1 cellular context compared by ENCODE assay signal in genomic region chr2:214808961-214809750, GRCh38.
A peak's percentile ranks its signal among the peaks of the same experiment; 100 is the strongest.
TF ChIP-seq lines count a peak whose summit lies in the region.

BARD1 (minus strand) TSS chr2:214809683; CDS start chr2:214809569, 114 bp downstream.

TF ChIP-seq in HepG2, 621 proteins besides CTCF, POLR2A, EP300 and RAD21 (continued from another document and continues in another):
- no peak for TF ChIP-seq TRAFD1 (CRISPR knock-in tag; IDR thresholded peaks at IDR 0.05; ENCODE audit: borderline replicate concordance)
- no peak for TF ChIP-seq POLR2G (IDR thresholded peaks at IDR 0.05; ENCODE audit: low read depth, low read length)
- peak; percentile 45; the same call in 1 of the 2 replicates for TF ChIP-seq FOXO1 (CRISPR knock-in tag; IDR thresholded peaks at IDR 0.05)
- no peak for TF ChIP-seq ZNF251 (CRISPR knock-in tag; IDR thresholded peaks at IDR 0.05)
- no peak for TF ChIP-seq CBX2 (IDR thresholded peaks at IDR 0.05; ENCODE audit: low read depth, low read length)
- no peak for TF ChIP-seq CBX2 (CRISPR knock-in tag; IDR thresholded peaks at IDR 0.05; ENCODE audit: low read depth)
- 0 out of 2 replicates have a peak, but pooled peaks have one; percentile 3 for TF ChIP-seq HNF4A (CRISPR knock-in tag; IDR thresholded peaks at IDR 0.05)
- TF ChIP-seq PHF5A (CRISPR knock-in tag; IDR thresholded peaks at IDR 0.05; ENCODE audit: low read depth, unreplicated experiment), result no peak
- TF ChIP-seq AHR (CRISPR knock-in tag; IDR thresholded peaks at IDR 0.05), result no peak; the same call in 1 of the 2 replicates
- peak; percentile 30; the same call in 1 of the 2 replicates for TF ChIP-seq ISX (CRISPR knock-in tag; conservative IDR thresholded peaks at IDR 0.05)
- 0 out of 2 replicates have a peak, but pooled peaks have one; percentile 9 for TF ChIP-seq ZHX2 (IDR thresholded peaks at IDR 0.05; ENCODE audit: low read depth)
- TF ChIP-seq ZHX2 (CRISPR knock-in tag; IDR thresholded peaks at IDR 0.05; ENCODE audit: borderline replicate concordance), result 0 out of 2 replicates have a peak, but pooled peaks have one; percentile 76
- TF ChIP-seq RBAK (CRISPR knock-in tag; IDR thresholded peaks at IDR 0.05), result peak; percentile 44; the same call in 1 of the 2 replicates
- TF ChIP-seq TAF15 (IDR thresholded peaks at IDR 0.05; ENCODE audit: low read depth, low read length, poor library complexity, severe bottlenecking), result no peak
- no peak for TF ChIP-seq SMARCE1 (IDR thresholded peaks at IDR 0.05; ENCODE audit: borderline replicate concordance)
- TF ChIP-seq REL (CRISPR knock-in tag; conservative IDR thresholded peaks at IDR 0.05), result no peak; the same call in 1 of the 2 replicates
- no peak for TF ChIP-seq ZMYM4 (CRISPR knock-in tag; IDR thresholded peaks at IDR 0.05)
- TF ChIP-seq ZNF563 (CRISPR knock-in tag; IDR thresholded peaks at IDR 0.05), result no peak; the same call in 1 of the 2 replicates
- TF ChIP-seq ZNF230 (CRISPR knock-in tag; IDR thresholded peaks at IDR 0.05), result no peak
- TF ChIP-seq SNAPC2 (CRISPR knock-in tag; IDR thresholded peaks at IDR 0.05), result peak; percentile 50; the same call in 1 of the 2 replicates
- peak; percentile 61; the same call in 1 of the 2 replicates for TF ChIP-seq PHF20 (CRISPR knock-in tag; IDR thresholded peaks at IDR 0.05)
- TF ChIP-seq FLYWCH1 (CRISPR knock-in tag; IDR thresholded peaks at IDR 0.05), result 0 out of 2 replicates have a peak, but pooled peaks have one; percentile 70
- no peak for TF ChIP-seq MED8 (CRISPR knock-in tag; IDR thresholded peaks at IDR 0.05; ENCODE audit: insufficient replicate concordance)
- TF ChIP-seq PREB (CRISPR knock-in tag; IDR thresholded peaks at IDR 0.05), result peak; percentile 37; the same call in 1 of the 2 replicates
- no peak for TF ChIP-seq ZNF34 (CRISPR knock-in tag; IDR thresholded peaks at IDR 0.05; ENCODE audit: borderline replicate concordance)
- TF ChIP-seq ZNF776 (CRISPR knock-in tag; IDR thresholded peaks at IDR 0.05), result peak; percentile 48; the same call in 1 of the 2 replicates
- TF ChIP-seq RFX1 (IDR thresholded peaks at IDR 0.05), result no peak
- TF ChIP-seq ZNF333 (CRISPR knock-in tag; IDR thresholded peaks at IDR 0.05; ENCODE audit: borderline replicate concordance), result no peak
- TF ChIP-seq ZNF331 (CRISPR knock-in tag; IDR thresholded peaks at IDR 0.05), result peak; percentile 83
- TF ChIP-seq ARNT (IDR thresholded peaks at IDR 0.05), result no peak
- TF ChIP-seq PAF1 (CRISPR knock-in tag; IDR thresholded peaks at IDR 0.05), result no peak
- no peak for TF ChIP-seq ZNF17 (CRISPR knock-in tag; IDR thresholded peaks at IDR 0.05)
- TF ChIP-seq STAG1 (CRISPR knock-in tag; IDR thresholded peaks at IDR 0.05), result 0 out of 2 replicates have a peak, but pooled peaks have one; percentile 3
- no peak for TF ChIP-seq AGO1 (IDR thresholded peaks at IDR 0.05; ENCODE audit: low read depth, low read length, poor library complexity, severe bottlenecking)
- TF ChIP-seq ZNF430 (CRISPR knock-in tag; IDR thresholded peaks at IDR 0.05), result peak; percentile 89
- no peak for TF ChIP-seq RFXANK (CRISPR knock-in tag; IDR thresholded peaks at IDR 0.05)
- no peak for TF ChIP-seq POGZ (CRISPR knock-in tag; IDR thresholded peaks at IDR 0.05)
- TF ChIP-seq CEBPB (IDR thresholded peaks at IDR 0.05; ENCODE audit: borderline replicate concordance, low read depth, low read length), result no peak
- TF ChIP-seq ZNF280D (CRISPR knock-in tag; IDR thresholded peaks at IDR 0.05), result no peak; the same call in 1 of the 2 replicates
- TF ChIP-seq ZNF546 (CRISPR knock-in tag; conservative IDR thresholded peaks at IDR 0.05), result no peak
- peak; percentile 29 for TF ChIP-seq XRCC5 (optimal IDR thresholded peaks at IDR 0.05; ENCODE audit: low read length)
- no peak for TF ChIP-seq GABPA (IDR thresholded peaks at IDR 0.05; ENCODE audit: low read depth, low read length)
- TF ChIP-seq GABPA (CRISPR knock-in tag; IDR thresholded peaks at IDR 0.05; ENCODE audit: low read depth), result no peak; the same call in 1 of the 2 replicates
- TF ChIP-seq ZBTB46 (CRISPR knock-in tag; IDR thresholded peaks at IDR 0.05; ENCODE audit: borderline replicate concordance), result no peak
- no peak for TF ChIP-seq HMG20A (CRISPR knock-in tag; IDR thresholded peaks at IDR 0.05; ENCODE audit: borderline replicate concordance)
- peak; percentile 65; the same call in 1 of the 2 replicates for TF ChIP-seq ZNF337 (CRISPR knock-in tag; IDR thresholded peaks at IDR 0.05; ENCODE audit: borderline replicate concordance, low read depth)
- TF ChIP-seq ZNF276 (CRISPR knock-in tag; IDR thresholded peaks at IDR 0.05; ENCODE audit: low read depth), result no peak
- TF ChIP-seq TOE1 (CRISPR knock-in tag; IDR thresholded peaks at IDR 0.05), result no peak; the same call in 1 of the 2 replicates
- no peak for TF ChIP-seq REST (IDR thresholded peaks at IDR 0.05; ENCODE audit: borderline replicate concordance in 1 of 2, low read depth in 1 of 2, low read length in 2 of 2)
- TF ChIP-seq PITX1 (CRISPR knock-in tag; IDR thresholded peaks at IDR 0.05), result peak; percentile 63
